In genomic region chr5:140336388-140336787, GRCh38 we compare ENCODE assay signal across 3 cellular contexts.
A peak's percentile ranks its signal among the peaks of the same experiment; 100 is the strongest.
TF ChIP-seq lines count a peak whose summit lies in the region.

No MANE protein-coding gene starts in this region.

TF ChIP-seq in IMR-90, 13 proteins besides CTCF, POLR2A, EP300 and RAD21:
- TF ChIP-seq CHD1 (IDR thresholded peaks at IDR 0.05; ENCODE audit: low read depth, low read length), result no peak
- no peak for TF ChIP-seq SMC3 (IDR thresholded peaks at IDR 0.05; ENCODE audit: low read depth, low read length)
- no peak for TF ChIP-seq RFX5 (IDR thresholded peaks at IDR 0.05; ENCODE audit: low read depth, low read length)
- no peak for TF ChIP-seq BHLHE40 (IDR thresholded peaks at IDR 0.05; ENCODE audit: low read depth, low read length)
- no peak for TF ChIP-seq MAZ (IDR thresholded peaks at IDR 0.05; ENCODE audit: borderline replicate concordance, low read depth, low read length)
- TF ChIP-seq USF2 (IDR thresholded peaks at IDR 0.05; ENCODE audit: low read depth, low read length), result no peak
- no peak for TF ChIP-seq NFE2L2 (IDR thresholded peaks at IDR 0.05; ENCODE audit: low read depth, low read length)
- no peak for TF ChIP-seq MAFK (IDR thresholded peaks at IDR 0.05; ENCODE audit: low read depth, low read length)
- TF ChIP-seq ELK1 (IDR thresholded peaks at IDR 0.05; ENCODE audit: borderline replicate concordance, low read depth, low read length), result no peak
- TF ChIP-seq FOS (IDR thresholded peaks at IDR 0.05; ENCODE audit: low read depth, low read length), result no peak
- no peak for TF ChIP-seq CEBPB (IDR thresholded peaks at IDR 0.05; ENCODE audit: low read depth, low read length)
- no peak for TF ChIP-seq MXI1 (IDR thresholded peaks at IDR 0.05; ENCODE audit: borderline replicate concordance, low read depth, low read length)
- no peak for TF ChIP-seq RCOR1 (IDR thresholded peaks at IDR 0.05; ENCODE audit: insufficient replicate concordance, low read length)

TF ChIP-seq in endothelial cell of umbilical vein, 7 proteins besides CTCF, POLR2A, EP300 and RAD21:
- no peak for TF ChIP-seq JUN (IDR thresholded peaks at IDR 0.05; ENCODE audit: borderline replicate concordance, insufficient read depth, insufficient read length, low read depth)
- no peak for TF ChIP-seq MYC (IDR thresholded peaks at IDR 0.05; ENCODE audit: low read depth, low read length)
- TF ChIP-seq FOS (IDR thresholded peaks at IDR 0.05; ENCODE audit: borderline replicate concordance, insufficient read depth, low read length), result no peak
- TF ChIP-seq, protein P1, sequence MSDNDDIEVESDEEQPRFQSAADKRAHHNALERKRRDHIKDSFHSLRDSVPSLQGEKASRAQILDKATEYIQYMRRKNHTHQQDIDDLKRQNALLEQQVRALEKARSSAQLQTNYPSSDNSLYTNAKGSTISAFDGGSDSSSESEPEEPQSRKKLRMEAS (IDR thresholded peaks at IDR 0.05; ENCODE audit: insufficient read depth, insufficient read length), result no peak
- TF ChIP-seq EZH2 (IDR thresholded peaks at IDR 0.05; ENCODE audit: borderline replicate concordance, low read depth, low read length, severe bottlenecking), result no peak
- no peak for TF ChIP-seq GATA2 (IDR thresholded peaks at IDR 0.05; ENCODE audit: insufficient read depth, insufficient read length, low read depth, low read length)
- no peak for TF ChIP-seq POLR2AphosphoS5 (IDR thresholded peaks at IDR 0.05; ENCODE audit: insufficient read depth, low read depth, low read length)

TF ChIP-seq in liver, 16 proteins besides CTCF, POLR2A, EP300 and RAD21:
- TF ChIP-seq FOXA1 (IDR thresholded peaks at IDR 0.05), result no peak
- peak; percentile 65 for TF ChIP-seq REST (IDR thresholded peaks at IDR 0.05)
- TF ChIP-seq, protein P2, sequence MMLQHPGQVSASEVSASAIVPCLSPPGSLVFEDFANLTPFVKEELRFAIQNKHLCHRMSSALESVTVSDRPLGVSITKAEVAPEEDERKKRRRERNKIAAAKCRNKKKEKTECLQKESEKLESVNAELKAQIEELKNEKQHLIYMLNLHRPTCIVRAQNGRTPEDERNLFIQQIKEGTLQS (IDR thresholded peaks at IDR 0.05), result peak; percentile 66
- TF ChIP-seq HNF4A (conservative IDR thresholded peaks at IDR 0.05), result peak; percentile 81 to 82
- TF ChIP-seq JUND (IDR thresholded peaks at IDR 0.05), result no peak
- no peak for TF ChIP-seq YY1 (IDR thresholded peaks at IDR 0.05)
- TF ChIP-seq GABPA (IDR thresholded peaks at IDR 0.05 in 1 of 2, conservative IDR thresholded peaks at IDR 0.05 in 1 of 2), result no peak
- TF ChIP-seq FOXA2 (IDR thresholded peaks at IDR 0.05), result no peak
- TF ChIP-seq TAF1 (conservative IDR thresholded peaks at IDR 0.05), result no peak
- peak; percentile 97 for TF ChIP-seq NR2F2 (IDR thresholded peaks at IDR 0.05)
- TF ChIP-seq HNF4G (IDR thresholded peaks at IDR 0.05), result no peak
- TF ChIP-seq, protein P1 (IDR thresholded peaks at IDR 0.05), result no peak
- TF ChIP-seq EGR1 (IDR thresholded peaks at IDR 0.05; ENCODE audit: low read depth in 2 of 2), result no peak
- peak; percentile 68 to 71 for TF ChIP-seq RXRA (IDR thresholded peaks at IDR 0.05)
- peak; percentile 64 for TF ChIP-seq SP1 (IDR thresholded peaks at IDR 0.05)
